ENCODE assay signal across 8 cellular contexts in the genomic region with DNA sequence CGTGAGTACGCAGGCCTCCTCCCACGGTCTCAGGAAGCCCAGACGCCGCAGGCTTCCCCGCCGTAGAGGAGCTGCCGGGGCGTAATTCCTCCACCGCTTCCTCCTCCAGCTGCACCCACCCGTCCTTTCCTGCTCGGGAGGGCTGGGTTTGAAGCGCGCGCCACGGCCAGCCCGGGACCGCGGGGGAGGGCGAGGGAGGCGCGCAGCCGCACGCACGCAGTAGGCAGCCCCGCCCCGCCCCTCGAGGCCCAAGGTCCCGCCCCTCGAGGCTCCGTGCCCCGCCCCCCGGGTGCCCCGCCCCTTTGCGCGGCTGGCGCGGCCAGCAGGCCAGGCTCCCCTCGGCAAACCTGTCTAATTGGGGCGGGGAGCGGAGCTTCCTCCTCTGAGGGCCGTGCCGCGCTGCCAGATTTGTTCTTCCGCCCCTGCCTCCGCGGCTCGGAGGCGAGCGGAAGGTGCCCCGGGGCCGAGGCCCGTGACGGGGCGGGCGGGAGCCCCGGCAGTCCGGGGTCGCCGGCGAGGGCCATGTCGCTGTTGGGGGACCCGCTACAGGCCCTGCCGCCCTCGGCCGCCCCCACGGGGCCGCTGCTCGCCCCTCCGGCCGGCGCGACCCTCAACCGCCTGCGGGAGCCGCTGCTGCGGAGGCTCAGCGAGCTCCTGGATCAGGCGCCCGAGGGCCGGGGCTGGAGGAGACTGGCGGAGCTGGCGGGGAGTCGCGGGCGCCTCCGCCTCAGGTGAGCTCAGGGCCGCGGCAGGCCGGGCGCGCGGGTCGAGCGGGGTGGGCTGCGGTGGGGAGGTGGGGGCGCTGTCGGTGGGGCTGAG. TPM values are rescaled to one million over a fixed set of nuclear protein-coding genes. Genes with fewer than 3 reads are reported as not detected.
DNase-seq lines count a peak whose midpoint lies in the region; TF ChIP-seq lines count a peak whose summit lies in the region.

A gene with protein sequence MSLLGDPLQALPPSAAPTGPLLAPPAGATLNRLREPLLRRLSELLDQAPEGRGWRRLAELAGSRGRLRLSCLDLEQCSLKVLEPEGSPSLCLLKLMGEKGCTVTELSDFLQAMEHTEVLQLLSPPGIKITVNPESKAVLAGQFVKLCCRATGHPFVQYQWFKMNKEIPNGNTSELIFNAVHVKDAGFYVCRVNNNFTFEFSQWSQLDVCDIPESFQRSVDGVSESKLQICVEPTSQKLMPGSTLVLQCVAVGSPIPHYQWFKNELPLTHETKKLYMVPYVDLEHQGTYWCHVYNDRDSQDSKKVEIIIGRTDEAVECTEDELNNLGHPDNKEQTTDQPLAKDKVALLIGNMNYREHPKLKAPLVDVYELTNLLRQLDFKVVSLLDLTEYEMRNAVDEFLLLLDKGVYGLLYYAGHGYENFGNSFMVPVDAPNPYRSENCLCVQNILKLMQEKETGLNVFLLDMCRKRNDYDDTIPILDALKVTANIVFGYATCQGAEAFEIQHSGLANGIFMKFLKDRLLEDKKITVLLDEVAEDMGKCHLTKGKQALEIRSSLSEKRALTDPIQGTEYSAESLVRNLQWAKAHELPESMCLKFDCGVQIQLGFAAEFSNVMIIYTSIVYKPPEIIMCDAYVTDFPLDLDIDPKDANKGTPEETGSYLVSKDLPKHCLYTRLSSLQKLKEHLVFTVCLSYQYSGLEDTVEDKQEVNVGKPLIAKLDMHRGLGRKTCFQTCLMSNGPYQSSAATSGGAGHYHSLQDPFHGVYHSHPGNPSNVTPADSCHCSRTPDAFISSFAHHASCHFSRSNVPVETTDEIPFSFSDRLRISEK (plus strand): TSS at position 344 of the 819 bp plus-strand sequence. CDS start 179 bp downstream, at position 523.

- H4K20me1 ChIP-seq in neural cell (ENCODE audit: insufficient read depth) = no peaks in the 10 kb centered on the region

- peaks cover 14% of the 10 kb centered on the region for H3K79me2 ChIP-seq in neural cell (replicated peaks; ENCODE audit: insufficient read depth, low read length)

- no peaks in the 10 kb centered on the region for H3K27me3 ChIP-seq in H7 (ENCODE audit: control insufficient read depth, insufficient read depth, low read length)
- H3K27me3 ChIP-seq in MG63 = no peaks in the 10 kb centered on the region
- H3K27me3 ChIP-seq in neural cell (ENCODE audit: insufficient read depth, low read depth, low read length) = no peaks in the 10 kb centered on the region
- peaks cover 0 to 12% (median 0%) of the 10 kb centered on the region in 3 donors for H3K27me3 ChIP-seq in stomach

- no peaks in the 10 kb centered on the region for H3K9me3 ChIP-seq in MG63
- no peaks in the 10 kb centered on the region for H3K9me3 ChIP-seq in neural cell (ENCODE audit: low read length)
- H3K9me3 ChIP-seq in stomach = no peaks in the 10 kb centered on the region

- H3K4me3 ChIP-seq in H7 (ENCODE audit: insufficient read depth, low read depth, low read length) (peak within 1 kb of the TSS; percentile 75), MG63 (peak within 1 kb of the TSS; percentile 67), fibroblast of the aortic adventitia (ENCODE audit: low read depth, low read length) (peak within 1 kb of the TSS; percentile 80), neural cell (ENCODE audit: low read length) (peak within 1 kb of the TSS; percentile 77), stomach (peak within 1 kb of the TSS; percentile 68 to 92 (median 80))

- TF ChIP-seq CTCF in fibroblast of the aortic adventitia (IDR thresholded peaks at IDR 0.05; ENCODE audit: insufficient read depth, low read length) (no peak), neural cell (IDR thresholded peaks at IDR 0.05; ENCODE audit: poor library complexity, severe bottlenecking) (peak; percentile 63), stomach (IDR thresholded peaks at IDR 0.05) (no peak)

- H3K36me3 ChIP-seq in H7 (replicated peaks; ENCODE audit: control insufficient read depth, insufficient read depth, low read length) = no peaks in the 10 kb centered on the region
- no peaks in the 10 kb centered on the region; the same call in 1 of the 2 replicates for H3K36me3 ChIP-seq in MG63
- no peaks in the 10 kb centered on the region for H3K36me3 ChIP-seq in neural cell (ENCODE audit: insufficient read depth, low read length)
- no peaks in the 10 kb centered on the region for H3K36me3 ChIP-seq in stomach

- peak; percentile 45 for TF ChIP-seq RAD21 in neural cell (conservative IDR thresholded peaks at IDR 0.05)

- H3K9ac ChIP-seq in neural cell (ENCODE audit: low read length) = peak within 1 kb of the TSS; percentile 72

- peak within 1 kb of the TSS; percentile 59 for H3K4me2 ChIP-seq in neural cell (ENCODE audit: low read length)

- peak; percentile 93 for DNase-seq in ELF-1 (ENCODE audit: low read depth, low spot score)
- peak; percentile 98 for DNase-seq in H7
- DNase-seq in MG63 = peak; percentile 91
- DNase-seq in SHP77 (lab: John Stamatoyannopoulos, UW) = peak; percentile 86 to 97
- DNase-seq in activated effector memory CD4-positive, alpha-beta T cell treated with Interleukin-2 at 50 U/mL for 16 hours = peak; percentile 97
- peak; percentile 83 for DNase-seq in fibroblast of the aortic adventitia (ENCODE audit: low read depth)
- peak; percentile 96 for DNase-seq in stomach

- H3K4me1 ChIP-seq in stomach = peaks cover 10 to 46% (median 24%) of the 10 kb centered on the region in 4 donors

- H3K9me2 ChIP-seq in neural cell (ENCODE audit: insufficient read depth, low read length) = no peaks in the 10 kb centered on the region

- 0 to 1% (median 1%) methylated on average over 20 to 98 of the region's 98 CpGs for WGBS in stomach, 5 donors

- TF ChIP-seq EP300 in neural cell (conservative IDR thresholded peaks at IDR 0.05; ENCODE audit: poor library complexity, severe bottlenecking) = peak; percentile 21
- no peak for TF ChIP-seq EP300 in stomach (IDR thresholded peaks at IDR 0.05)

- H3F3A ChIP-seq in neural cell (ENCODE audit: insufficient read depth, low read length, poor library complexity, severe bottlenecking) = peaks cover 7% of the 10 kb centered on the region

- peak within 1 kb of the TSS; percentile 65 for H2AFZ ChIP-seq in neural cell (ENCODE audit: low read depth, low read length)

- intact Hi-C loops in stomach (cut with DNase I; ENCODE audit: low total_unique reads) = no loop called here

- peak in 1 of 4 donors; percentile 37 for TF ChIP-seq POLR2A in stomach (IDR thresholded peaks at IDR 0.05)

- peak within 1 kb of the TSS; percentile 34 for H3K27ac ChIP-seq in neural cell (ENCODE audit: low read length)
- H3K27ac ChIP-seq in stomach = peak within 1 kb of the TSS; percentile 92 to 98 (median 96)

TF ChIP-seq in neural cell, 6 proteins besides CTCF, POLR2A, EP300 and RAD21:
- TF ChIP-seq, protein P1, sequence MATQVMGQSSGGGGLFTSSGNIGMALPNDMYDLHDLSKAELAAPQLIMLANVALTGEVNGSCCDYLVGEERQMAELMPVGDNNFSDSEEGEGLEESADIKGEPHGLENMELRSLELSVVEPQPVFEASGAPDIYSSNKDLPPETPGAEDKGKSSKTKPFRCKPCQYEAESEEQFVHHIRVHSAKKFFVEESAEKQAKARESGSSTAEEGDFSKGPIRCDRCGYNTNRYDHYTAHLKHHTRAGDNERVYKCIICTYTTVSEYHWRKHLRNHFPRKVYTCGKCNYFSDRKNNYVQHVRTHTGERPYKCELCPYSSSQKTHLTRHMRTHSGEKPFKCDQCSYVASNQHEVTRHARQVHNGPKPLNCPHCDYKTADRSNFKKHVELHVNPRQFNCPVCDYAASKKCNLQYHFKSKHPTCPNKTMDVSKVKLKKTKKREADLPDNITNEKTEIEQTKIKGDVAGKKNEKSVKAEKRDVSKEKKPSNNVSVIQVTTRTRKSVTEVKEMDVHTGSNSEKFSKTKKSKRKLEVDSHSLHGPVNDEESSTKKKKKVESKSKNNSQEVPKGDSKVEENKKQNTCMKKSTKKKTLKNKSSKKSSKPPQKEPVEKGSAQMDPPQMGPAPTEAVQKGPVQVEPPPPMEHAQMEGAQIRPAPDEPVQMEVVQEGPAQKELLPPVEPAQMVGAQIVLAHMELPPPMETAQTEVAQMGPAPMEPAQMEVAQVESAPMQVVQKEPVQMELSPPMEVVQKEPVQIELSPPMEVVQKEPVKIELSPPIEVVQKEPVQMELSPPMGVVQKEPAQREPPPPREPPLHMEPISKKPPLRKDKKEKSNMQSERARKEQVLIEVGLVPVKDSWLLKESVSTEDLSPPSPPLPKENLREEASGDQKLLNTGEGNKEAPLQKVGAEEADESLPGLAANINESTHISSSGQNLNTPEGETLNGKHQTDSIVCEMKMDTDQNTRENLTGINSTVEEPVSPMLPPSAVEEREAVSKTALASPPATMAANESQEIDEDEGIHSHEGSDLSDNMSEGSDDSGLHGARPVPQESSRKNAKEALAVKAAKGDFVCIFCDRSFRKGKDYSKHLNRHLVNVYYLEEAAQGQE (IDR thresholded peaks at IDR 0.05; ENCODE audit: borderline replicate concordance) = no peak
- peak; percentile 40 for TF ChIP-seq SMC3 (conservative IDR thresholded peaks at IDR 0.05; ENCODE audit: poor library complexity)
- peak; percentile 88 for TF ChIP-seq MXI1 (conservative IDR thresholded peaks at IDR 0.05; ENCODE audit: poor library complexity, severe bottlenecking)
- TF ChIP-seq TAF1 (IDR thresholded peaks at IDR 0.05; ENCODE audit: low read depth) = no peak
- TF ChIP-seq EZH2 (IDR thresholded peaks at IDR 0.05; ENCODE audit: borderline replicate concordance, insufficient read depth, low read length, poor library complexity, severe bottlenecking) = no peak
- peak; percentile 68 for TF ChIP-seq POLR2AphosphoS5 (IDR thresholded peaks at IDR 0.05)
TF ChIP-seq in neural cell: peak in this region for 3.

RNA-seq across cellular contexts. Expression of the gene that starts here (rescaled TPM):
- 18.9 and 28.6 TPM in 2 replicates for total RNA-seq in H7 (2014; rRNA removed; shearing (Covaris generic))
- total RNA-seq in MG63 (2014; rRNA removed; shearing (Covaris generic); ENCODE audit: low replicate concordance) = 18.1 and 24.6 TPM in 2 replicates
- total RNA-seq in fibroblast of the aortic adventitia (ENCODE audit: low replicate concordance) (18.3 and 56.1 TPM in 2 replicates), stomach (10 to 100 TPM; 12.9 to 85.7 (median 38.9) TPM)
- polyA plus RNA-seq in neural cell (40.5 and 44.5 TPM in 2 replicates), stomach (1 to 10 TPM; 4.9 to 7.1 (median 6.1) TPM)
- polyA minus RNA-seq in neural cell = 40.2 and 46.7 TPM in 2 replicates

Comparison
In these comparisons a context has a peak if more than half of its experiments do, and no peak if none do; other contexts are left out.
1. Peak in every context shown above with its lines: DNase-seq, H3K4me3 ChIP-seq and H3K27ac ChIP-seq.